In the genomic region with DNA sequence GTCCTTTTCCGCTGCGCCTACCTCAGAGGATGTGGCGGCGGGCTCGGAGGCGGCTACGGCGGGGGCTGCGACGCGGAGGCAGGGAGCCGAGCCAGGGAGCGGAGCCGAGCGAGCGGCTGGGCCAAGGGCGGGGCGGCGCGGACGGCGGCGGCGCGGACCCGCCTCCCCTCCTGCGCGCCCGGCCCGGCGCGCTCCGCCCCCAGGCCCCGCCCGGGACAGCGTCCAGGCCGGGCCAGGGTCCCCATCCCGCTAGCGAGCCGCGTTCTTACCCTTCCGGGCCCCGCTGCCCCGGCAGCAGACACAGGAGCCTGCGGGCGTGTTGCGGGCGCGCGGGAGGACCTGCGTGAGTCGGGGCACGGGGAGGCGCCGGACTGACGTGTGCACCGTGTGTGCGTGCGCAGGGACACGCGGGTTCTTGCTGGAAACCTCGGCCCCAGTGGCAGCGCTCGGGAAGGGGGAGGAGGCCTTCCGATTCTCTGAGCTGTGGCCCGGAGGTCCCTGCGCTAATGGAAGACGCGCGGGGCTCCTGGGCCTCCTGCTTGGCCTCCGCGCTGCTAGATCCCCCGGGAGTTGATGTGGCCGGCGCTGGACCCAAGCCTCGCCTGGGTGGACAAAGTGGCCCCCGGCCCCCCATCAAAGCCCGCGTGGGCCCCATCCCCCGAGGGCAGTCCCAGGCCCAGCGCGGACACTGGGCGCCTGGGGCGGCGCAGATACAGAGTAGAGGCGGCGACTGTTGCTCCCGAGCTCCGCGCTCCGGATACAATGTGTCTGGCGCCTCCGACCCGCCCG, we compare ENCODE assay signal across 8 cellular contexts. TPM values are rescaled to one million over a fixed set of nuclear protein-coding genes. Genes with fewer than 3 reads are reported as not detected.
A peak's percentile ranks its signal among the peaks of the same experiment; 100 is the strongest.
DNase-seq lines count a peak whose midpoint lies in the region; ATAC-seq and TF ChIP-seq lines count a peak whose summit lies in the region.

A gene with protein sequence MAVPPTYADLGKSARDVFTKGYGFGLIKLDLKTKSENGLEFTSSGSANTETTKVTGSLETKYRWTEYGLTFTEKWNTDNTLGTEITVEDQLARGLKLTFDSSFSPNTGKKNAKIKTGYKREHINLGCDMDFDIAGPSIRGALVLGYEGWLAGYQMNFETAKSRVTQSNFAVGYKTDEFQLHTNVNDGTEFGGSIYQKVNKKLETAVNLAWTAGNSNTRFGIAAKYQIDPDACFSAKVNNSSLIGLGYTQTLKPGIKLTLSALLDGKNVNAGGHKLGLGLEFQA (minus strand): TSS at position 350 of the 789 bp plus-strand sequence. CDS start 11,963 bp downstream, outside the sequence.

- peak within 1 kb of the TSS; percentile 97 for H3K27ac Mint-ChIP-seq in activated CD4-positive, alpha-beta memory T cell treated with anti-CD3 and anti-CD28 coated beads for 36 hours

- H3K27me3 ChIP-seq in duodenal mucosa (ENCODE audit: control insufficient read depth in 1 of 2, insufficient read depth in 2 of 2, low read length in 2 of 2), result no peaks in the 10 kb centered on the region
- H3K27me3 ChIP-seq in lower lobe of right lung (ENCODE audit: low read depth), result no peaks in the 10 kb centered on the region

- H3K27ac ChIP-seq in duodenal mucosa (ENCODE audit: low read depth, low read length) (peak within 1 kb of the TSS; percentile 98), lower lobe of right lung (peak within 1 kb of the TSS; percentile 97)

- POLR2A ChIA-PET in activated CD4-positive, alpha-beta memory T cell treated with anti-CD3 and anti-CD28 coated beads for 36 hours (lab: Charles Lee), result interaction anchor here (0.6 to 2.5 kb wide), 14 partner anchors 9 to 954 kb away, joined by 3 to 12 read pairs (median 4); a partner anchor contains a TSS

- peaks cover 21% of the 10 kb centered on the region for H3K36me3 Mint-ChIP-seq in activated CD4-positive, alpha-beta memory T cell treated with anti-CD3 and anti-CD28 coated beads for 36 hours

- H3K9me3 Mint-ChIP-seq in activated CD4-positive, alpha-beta memory T cell treated with anti-CD3 and anti-CD28 coated beads for 36 hours, result no peaks in the 10 kb centered on the region

- H3K27me3 Mint-ChIP-seq in activated CD4-positive, alpha-beta memory T cell treated with anti-CD3 and anti-CD28 coated beads for 36 hours, result no peaks in the 10 kb centered on the region

- ATAC-seq in GM18873 (IDR thresholded peaks at IDR 0.05; ENCODE audit: low FRiP score, unreplicated experiment), result peak; percentile 50
- peak; percentile 81 for ATAC-seq in HG03135 (IDR thresholded peaks at IDR 0.05; ENCODE audit: unreplicated experiment)
- peak; percentile 94 for ATAC-seq in lower lobe of right lung

- H3K9me3 ChIP-seq in duodenal mucosa (ENCODE audit: control insufficient read depth in 1 of 2, low read length in 2 of 2) (no peaks in the 10 kb centered on the region), lower lobe of right lung (no peaks in the 10 kb centered on the region)

- H3K4me1 Mint-ChIP-seq in activated CD4-positive, alpha-beta memory T cell treated with anti-CD3 and anti-CD28 coated beads for 36 hours (ENCODE audit: low read depth), result peaks cover 37% of the 10 kb centered on the region

- H3K4me3 ChIP-seq in duodenal mucosa (ENCODE audit: low read depth in 1 of 2, low read length in 2 of 2), result peak within 1 kb of the TSS; percentile 91 to 92
- H3K4me3 ChIP-seq in lower lobe of right lung, result peak within 1 kb of the TSS; percentile 88

- H3K4me1 ChIP-seq in duodenal mucosa (ENCODE audit: control insufficient read depth in 1 of 2, insufficient read depth in 2 of 2, low read length in 2 of 2) (peaks cover 43 to 48% of the 10 kb centered on the region in 2 donors), lower lobe of right lung (peaks cover 44% of the 10 kb centered on the region)

- peaks cover 0 to 6% of the 10 kb centered on the region in 2 donors for H3K36me3 ChIP-seq in duodenal mucosa (ENCODE audit: control insufficient read depth in 1 of 2, insufficient read depth in 2 of 2, low read length in 2 of 2)
- H3K36me3 ChIP-seq in lower lobe of right lung, result peaks cover 8% of the 10 kb centered on the region

- CTCF ChIA-PET in activated CD4-positive, alpha-beta memory T cell treated with anti-CD3 and anti-CD28 coated beads for 36 hours (lab: Charles Lee), result interaction anchor here (0.8 to 8.5 kb wide), 5 partner anchors 9 to 35 kb away, joined by 3 to 41 read pairs (median 5); no protein-coding TSS in a partner anchor

- peak within 1 kb of the TSS; percentile 89 to 92 for H3K9ac ChIP-seq in duodenal mucosa (ENCODE audit: low read depth in 1 of 2, low read length in 2 of 2)

- TF ChIP-seq CTCF in AG09319 (IDR thresholded peaks at IDR 0.05; ENCODE audit: low read depth, low read length) (no peak), lower lobe of right lung (IDR thresholded peaks at IDR 0.05) (peak; percentile 15)

- H3K4me3 Mint-ChIP-seq in activated CD4-positive, alpha-beta memory T cell treated with anti-CD3 and anti-CD28 coated beads for 36 hours, result peak within 1 kb of the TSS; percentile 90

- intact Hi-C loops in activated CD4-positive, alpha-beta memory T cell treated with anti-CD3 and anti-CD28 coated beads for 36 hours (cut with micrococcal nuclease), result loop anchor here (1.0 to 10.0 kb wide), 4 partner anchors 34 to 730 kb away; a partner anchor contains a TSS
- intact Hi-C loops in lower lobe of right lung (cut with DNase I), result no loop called here

- DNase-seq in AG09319 (ENCODE audit: extremely low read depth, low read depth) (peak; percentile 71), NCI-H510A (lab: John Stamatoyannopoulos, UW) (peak; percentile 38), lower lobe of right lung (peak; percentile 89)
- peak; percentile 85 for DNase-seq in activated CD4-positive, alpha-beta memory T cell treated with anti-CD3 and anti-CD28 coated beads for 36 hours
- peak; percentile 61 to 66 (median 63) for DNase-seq in stimulated activated CD4-positive, alpha-beta T cell treated with anti-CD3 and anti-CD28 coated beads, TNF-alpha, amount 100 ng/mL, for 4 hours (ENCODE audit: low read depth in 3 of 3)

RNA-seq across cellular contexts. Expression of the gene that starts here (rescaled TPM):
- total RNA-seq in activated CD4-positive, alpha-beta memory T cell treated with anti-CD3 and anti-CD28 coated beads for 36 hours, result 100 to 1,000 TPM; 407 to 416 TPM
- total RNA-seq in lower lobe of right lung, result 125 TPM

Comparison
In these comparisons a context has a peak if more than half of its experiments do, and no peak if none do; other contexts are left out.
1. Peak in every context shown above with its lines: DNase-seq, ATAC-seq, H3K4me3 ChIP-seq and H3K27ac ChIP-seq.
2. DNase-seq: peak in every context shown above with its lines; median percentile 89 in lower lobe of right lung; 85 in activated CD4-positive, alpha-beta memory T cell treated with anti-CD3 and anti-CD28 coated beads for 36 hours; 71 in AG09319; 63 in stimulated activated CD4-positive, alpha-beta T cell treated with anti-CD3 and anti-CD28 coated beads, TNF-alpha, amount 100 ng/mL, for 4 hours; 38 in NCI-H510A.